In the genomic region with DNA sequence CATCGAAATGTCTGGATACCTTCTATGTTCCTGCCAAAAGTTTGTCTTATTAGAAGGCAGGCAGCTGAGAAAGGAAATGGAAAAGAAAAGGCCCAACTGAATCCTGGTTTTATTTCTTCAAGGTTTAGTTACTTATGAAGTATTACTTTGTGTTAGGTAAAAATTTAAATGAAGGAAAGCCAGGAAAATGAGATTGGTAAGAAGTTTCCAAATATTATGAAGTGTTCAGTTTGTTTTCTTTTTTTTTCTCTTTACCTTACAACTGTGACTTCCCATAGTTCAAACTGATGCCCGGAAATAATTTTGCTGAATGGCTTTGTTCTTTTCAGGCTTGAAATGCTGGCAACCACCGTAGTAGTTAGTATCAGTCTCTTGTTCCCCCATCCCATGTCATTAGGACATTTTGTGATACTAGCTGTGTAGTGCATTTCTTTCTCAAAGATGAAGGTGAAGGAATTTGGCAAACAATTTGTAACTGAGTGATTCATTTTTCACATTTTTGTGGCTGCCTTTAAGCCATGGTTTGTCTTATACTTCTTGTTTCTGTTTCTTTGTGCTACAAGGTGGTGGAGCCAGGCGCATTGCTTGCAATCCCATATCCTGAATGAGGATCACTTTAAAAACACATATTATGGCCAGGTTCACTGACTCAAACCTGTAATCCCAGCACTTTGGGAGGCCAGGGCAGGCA, we compare ENCODE assay signal across 8 cellular contexts. TPM values are rescaled to one million over a fixed set of nuclear protein-coding genes. Genes with fewer than 3 reads are reported as not detected.
DNase-seq lines count a peak whose midpoint lies in the region; ATAC-seq and TF ChIP-seq lines count a peak whose summit lies in the region.

No MANE protein-coding gene starts in this region.

- TF ChIP-seq CTCF in KMS-11 (conservative IDR thresholded peaks at IDR 0.05; ENCODE audit: low read depth, low read length) (no peak), epithelial cell of esophagus (IDR thresholded peaks at IDR 0.05; ENCODE audit: insufficient read depth, low read depth, low read length, missing control alignments) (no peak), WERI-Rb-1 (IDR thresholded peaks at IDR 0.05; ENCODE audit: low read depth, low read length) (no peak)

- no peaks in the 10 kb centered on the region for H3K79me2 ChIP-seq in KMS-11 (ENCODE audit: insufficient read depth, low read depth)

- peak; percentile 65 for DNase-seq in GM03348 (ENCODE audit: low spot score)
- peak; percentile 70 for DNase-seq in epithelial cell of esophagus (ENCODE audit: low read depth)
- no peak for DNase-seq in AML-193 (lab: John Stamatoyannopoulos, UW)
- no peak for DNase-seq in occipital lobe (lab: John Stamatoyannopoulos, UW)
- DNase-seq in activated naive CD4-positive, alpha-beta T cell (lab: John Stamatoyannopoulos, UW), result no peak
- DNase-seq in WERI-Rb-1, result no peak

- peak; percentile 66 for ATAC-seq in GM21619 (IDR thresholded peaks at IDR 0.05; ENCODE audit: unreplicated experiment)

- H3K4me3 ChIP-seq in KMS-11 (IDR thresholded peaks at IDR 0.05; ENCODE audit: insufficient read depth, low read depth, low read length) (peak overlapping the region; percentile 42), epithelial cell of esophagus (ENCODE audit: low read length) (no peak overlapping the region), WERI-Rb-1 (ENCODE audit: low read depth, low read length) (no peak overlapping the region)

- H3K27me3 ChIP-seq in KMS-11 (ENCODE audit: insufficient read depth, low read depth) (no peaks in the 10 kb centered on the region), WERI-Rb-1 (ENCODE audit: insufficient read depth, low read depth, severe bottlenecking) (no peaks in the 10 kb centered on the region)

- H3K9ac ChIP-seq in KMS-11, result peak overlapping the region; percentile 19; the same call in 1 of the 2 replicates

- H3K4me1 ChIP-seq in KMS-11 (ENCODE audit: low read depth, poor library complexity, severe bottlenecking), result peaks cover 85% of the 10 kb centered on the region

- peak overlapping the region; percentile 20 for H2AFZ ChIP-seq in KMS-11 (ENCODE audit: low read depth)

- H4K20me1 ChIP-seq in KMS-11 (ENCODE audit: insufficient read depth), result no peaks in the 10 kb centered on the region

- H3K36me3 ChIP-seq in KMS-11 (ENCODE audit: insufficient read depth) (no peaks in the 10 kb centered on the region), WERI-Rb-1 (peaks cover 24% of the 10 kb centered on the region)

- H3K27ac ChIP-seq in KMS-11, result peak overlapping the region; percentile 69
- no peak overlapping the region for H3K27ac ChIP-seq in WERI-Rb-1

- peak overlapping the region; percentile 47 for H3K4me2 ChIP-seq in KMS-11

- no peaks in the 10 kb centered on the region for H3K9me3 ChIP-seq in WERI-Rb-1 (ENCODE audit: severe bottlenecking)

RNA-seq across cellular contexts. Expression of gene GPD2, which starts 40.5 kb away (rescaled TPM):
- total RNA-seq in occipital lobe, result 166 TPM

Comparison
In these comparisons a context has a peak if more than half of its experiments do, and no peak if none do; other contexts are left out.
1. DNase-seq: peak in GM03348 (single experiment) and epithelial cell of esophagus (single experiment); none in AML-193 (0 of 2), occipital lobe (single experiment), activated naive CD4-positive, alpha-beta T cell (0 of 4) and WERI-Rb-1 (single experiment).